13 cellular contexts compared by ENCODE assay signal in the genomic region with DNA sequence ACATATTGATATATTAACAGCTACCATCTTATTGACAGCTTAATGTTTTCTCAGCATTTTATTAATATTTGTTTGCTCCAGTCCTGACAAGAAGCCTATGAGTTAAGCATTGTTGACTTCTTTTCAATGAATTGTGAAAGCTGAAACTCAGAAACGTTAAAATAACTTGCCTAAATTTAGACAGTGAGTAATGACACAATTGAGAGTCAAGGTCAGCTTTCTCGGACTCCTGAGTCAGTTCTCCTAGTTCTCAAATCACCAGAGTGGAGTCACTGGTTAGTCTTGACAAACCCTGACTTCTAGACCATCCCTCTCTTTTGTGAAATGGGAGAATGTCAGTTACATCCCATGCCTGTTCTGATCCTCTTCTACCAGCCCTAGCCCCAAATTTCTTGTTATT.
DNase-seq lines count a peak whose midpoint lies in the region; ATAC-seq and TF ChIP-seq lines count a peak whose summit lies in the region.
"Had no signal": no experiment of that assay in that cellular context is flagged by ENCODE, and none has a peak within 500 bp of the region (broad histone marks: within the 10 kb centered on the region; RNA-seq: fewer than 3 reads in every experiment).

No MANE protein-coding gene starts in this region.

- H3K27me3 ChIP-seq in sigmoid colon (no peaks in the 10 kb centered on the region), vagina (no peaks in the 10 kb centered on the region)
- H3K27me3 ChIP-seq: foreskin keratinocyte, tibial nerve had no signal

- ATAC-seq in GM19395 (IDR thresholded peaks at IDR 0.05; ENCODE audit: unreplicated experiment) (peak; percentile 78), HG02759 (IDR thresholded peaks at IDR 0.05; ENCODE audit: unreplicated experiment) (peak; percentile 90), HG03460 (IDR thresholded peaks at IDR 0.05; ENCODE audit: unreplicated experiment) (peak; percentile 63)
- ATAC-seq: foreskin keratinocyte had no signal

- 25 to 57% methylated on average over 2 of the region's 2 CpGs for WGBS in sigmoid colon, 2 donors

- intact Hi-C loops in sigmoid colon (cut with DNase I), result no loop called here
- intact Hi-C loops in vagina (cut with DNase I), result no loop called here

- no peak overlapping the region for H3K4me3 ChIP-seq in sigmoid colon
- H3K4me3 ChIP-seq in vagina, result no peak overlapping the region
- H3K4me3 ChIP-seq: tibial nerve had no signal

- in situ Hi-C loops in GM13976 (cut with MboI; ENCODE audit: low sequenced_read_pairs, unreplicated experiment), result no loop called here

- peak; percentile 21 for DNase-seq in GM13976 (ENCODE audit: low spot score)
- no peak for DNase-seq in amniotic stem cell (lab: John Stamatoyannopoulos, UW)
- no peak for DNase-seq in sigmoid colon
- DNase-seq in HPDE6-E6E7 (ENCODE audit: extremely low spot score), result no peak
- no peak for DNase-seq in vagina (ENCODE audit: extremely low spot score in 2 of 2)
- DNase-seq: foreskin keratinocyte, naive B cell, NCI-H1105 treated with DMSO at 0.1 percent for 48 hours, SHP77 had no signal

- H3K27ac ChIP-seq in sigmoid colon, result no peak overlapping the region
- no peak overlapping the region for H3K27ac ChIP-seq in vagina
- H3K27ac ChIP-seq: foreskin keratinocyte, tibial nerve had no signal

- no peak for TF ChIP-seq CTCF in GM13976 (IDR thresholded peaks at IDR 0.05; ENCODE audit: borderline replicate concordance, control extremely low read depth, extremely low read depth, insufficient read depth, missing control alignments)
- TF ChIP-seq CTCF in sigmoid colon (IDR thresholded peaks at IDR 0.05), result no peak
- no peak for TF ChIP-seq CTCF in vagina (IDR thresholded peaks at IDR 0.05)

- TF ChIP-seq POLR2A in sigmoid colon (IDR thresholded peaks at IDR 0.05), result no peak
- TF ChIP-seq POLR2A in vagina (IDR thresholded peaks at IDR 0.05), result no peak

- no peaks in the 10 kb centered on the region for H3K9me3 ChIP-seq in sigmoid colon
- no peaks in the 10 kb centered on the region for H3K9me3 ChIP-seq in vagina
- H3K9me3 ChIP-seq: tibial nerve had no signal

- no peaks in the 10 kb centered on the region for H3K36me3 ChIP-seq in sigmoid colon
- no peaks in the 10 kb centered on the region for H3K36me3 ChIP-seq in vagina
- H3K36me3 ChIP-seq: tibial nerve had no signal

- H3K4me1 ChIP-seq in sigmoid colon (no peaks in the 10 kb centered on the region), vagina (no peaks in the 10 kb centered on the region)
- H3K4me1 ChIP-seq: foreskin keratinocyte, tibial nerve had no signal

- TF ChIP-seq EP300 in sigmoid colon (IDR thresholded peaks at IDR 0.05), result no peak
